ENCODE assay signal across 8 cellular contexts in the genomic region with DNA sequence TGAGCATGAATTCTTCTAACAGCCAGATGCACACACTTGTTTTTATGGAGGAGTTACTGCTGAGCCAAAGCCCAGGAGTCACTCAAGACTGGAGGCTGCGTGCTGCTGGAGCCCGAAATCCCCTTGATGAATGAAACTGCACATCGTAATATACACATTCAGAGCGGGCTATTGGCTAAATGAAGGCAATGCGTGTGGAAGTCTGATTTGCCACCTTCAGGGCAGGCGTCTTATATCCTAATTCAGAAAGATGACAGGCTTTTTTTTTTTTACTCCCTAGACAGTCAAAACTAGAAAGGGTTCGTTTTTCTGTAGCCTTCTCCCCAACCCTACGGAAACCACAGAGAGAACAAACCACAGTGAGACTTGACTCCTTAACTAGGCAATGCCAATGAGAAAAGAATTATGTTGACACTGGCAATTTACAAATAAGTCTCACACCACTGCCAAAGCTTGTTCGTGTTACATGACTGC.
DNase-seq lines count a peak whose midpoint lies in the region; ATAC-seq and TF ChIP-seq lines count a peak whose summit lies in the region.

No MANE protein-coding gene starts in this region.

- H3K79me2 ChIP-seq in mammary epithelial cell (ENCODE audit: insufficient read depth, low read length) = peaks cover 54% of the 10 kb centered on the region

- peaks cover 42% of the 10 kb centered on the region for H3K4me1 Mint-ChIP-seq in T-helper 2 cell treated with Interferon-gamma antibody and Interleukin-4, amounts not matched to agents 5 μg/mL and 100 μg/mL, for 36 hours (ENCODE audit: low read depth)

- H3K4me2 ChIP-seq in mammary epithelial cell (ENCODE audit: insufficient read depth, low read depth, low read length) = peak overlapping the region; percentile 76
- H3K4me2 ChIP-seq in skeletal muscle satellite cell (ENCODE audit: low read length) = peak overlapping the region; percentile 65

- H3K9ac ChIP-seq in mammary epithelial cell (ENCODE audit: insufficient read depth, low read length) = peak overlapping the region; percentile 98
- H3K9ac ChIP-seq in skeletal muscle satellite cell (ENCODE audit: low read depth, low read length) = peak overlapping the region; percentile 78

- TF ChIP-seq CTCF in mammary epithelial cell (conservative IDR thresholded peaks at IDR 0.05 in 1 of 2, IDR thresholded peaks at IDR 0.05 in 1 of 2; ENCODE audit: extremely low read depth in 1 of 2, insufficient read depth in 1 of 2, low read depth in 1 of 2, low read length in 2 of 2) = no peak

- DNase-seq in AG20443 (ENCODE audit: low spot score) = peak; percentile 37
- peak; percentile 85 for DNase-seq in T-helper 2 cell treated with Interferon-gamma antibody and Interleukin-4, amounts not matched to agents 5 μg/mL and 100 μg/mL, for 36 hours (ENCODE audit: low spot score)
- DNase-seq in mammary epithelial cell = peak; percentile 96
- DNase-seq in cerebellum (ENCODE audit: low spot score) = no peak
- DNase-seq in cerebellar cortex (ENCODE audit: low spot score) = no peak

- BruUV-seq in mammary epithelial cell (replicated peaks; lab: Mats Ljungman, UMichigan) = no TSS peak

- peaks cover 46% of the 10 kb centered on the region for H3K36me3 Mint-ChIP-seq in T-helper 2 cell treated with Interferon-gamma antibody and Interleukin-4, amounts not matched to agents 5 μg/mL and 100 μg/mL, for 36 hours (ENCODE audit: low read depth)

- peak overlapping the region; percentile 98 for H3K4me3 Mint-ChIP-seq in T-helper 2 cell treated with Interferon-gamma antibody and Interleukin-4, amounts not matched to agents 5 μg/mL and 100 μg/mL, for 36 hours

- no peaks in the 10 kb centered on the region for H3K9me3 Mint-ChIP-seq in T-helper 2 cell treated with Interferon-gamma antibody and Interleukin-4, amounts not matched to agents 5 μg/mL and 100 μg/mL, for 36 hours

- H3K27ac ChIP-seq in mammary epithelial cell (ENCODE audit: insufficient read depth, low read depth, low read length) = peak overlapping the region; percentile 100

- H3K4me1 ChIP-seq in mammary epithelial cell (ENCODE audit: insufficient read depth, low read length) (peaks cover 34% of the 10 kb centered on the region), skeletal muscle satellite cell (ENCODE audit: control insufficient read depth, insufficient read depth, low read length) (peaks cover 39% of the 10 kb centered on the region)

- H3K9me3 ChIP-seq in mammary epithelial cell (replicated peaks; ENCODE audit: insufficient read depth, low read length) = no peaks in the 10 kb centered on the region
- no peaks in the 10 kb centered on the region for H3K9me3 ChIP-seq in skeletal muscle satellite cell (replicated peaks; ENCODE audit: low read length)

- H3K36me3 ChIP-seq in mammary epithelial cell (ENCODE audit: insufficient read depth, low read length) (peaks cover 3% of the 10 kb centered on the region), skeletal muscle satellite cell (ENCODE audit: insufficient read depth, low read length) (peaks cover 11% of the 10 kb centered on the region)

- CTCF ChIA-PET in mammary epithelial cell (lab: Charles Lee; ENCODE audit: low non-redundant PET) = no interaction called here

- H3K4me3 ChIP-seq in mammary epithelial cell (replicated peaks in 1 of 3; ENCODE audit: insufficient read depth in 1 of 3, low read depth in 2 of 3, low read length in 3 of 3) (peak overlapping the region; percentile 41 to 96 (median 75)), skeletal muscle satellite cell (ENCODE audit: low read length) (peak overlapping the region; percentile 43)

- H3K27me3 Mint-ChIP-seq in T-helper 2 cell treated with Interferon-gamma antibody and Interleukin-4, amounts not matched to agents 5 μg/mL and 100 μg/mL, for 36 hours (ENCODE audit: low read depth) = peaks cover 4% of the 10 kb centered on the region

- peak; percentile 74 for ATAC-seq in GM19351 (IDR thresholded peaks at IDR 0.05; ENCODE audit: unreplicated experiment)
- ATAC-seq in HG03457 (IDR thresholded peaks at IDR 0.05; ENCODE audit: unreplicated experiment) = peak; percentile 61

- dilution Hi-C loops in mammary epithelial cell (cut with HindIII; ENCODE audit: low sequenced_read_pairs) = loop anchor here (5.0 kb wide), 2 partner anchors 36 to 49 kb away; no protein-coding TSS in a partner anchor

- whole genome bisulfite sequencing in mammary epithelial cell (ENCODE audit: low coverage, missing lambda C conversion rate) = 7% methylated on average over 9 of the region's 9 CpGs

- in situ Hi-C loops in mammary epithelial cell (cut with MboI; ENCODE audit: low sequenced_read_pairs in 2 of 2) = loop anchor here in 1 of 2 donors (5.0 kb wide), 1 partner anchor 49 kb away; no protein-coding TSS in a partner anchor

- no peaks in the 10 kb centered on the region for H4K20me1 ChIP-seq in mammary epithelial cell (ENCODE audit: insufficient read depth, low read length)

- peak overlapping the region; percentile 100 for H3K27ac Mint-ChIP-seq in T-helper 2 cell treated with Interferon-gamma antibody and Interleukin-4, amounts not matched to agents 5 μg/mL and 100 μg/mL, for 36 hours

- peak overlapping the region; percentile 5 for H2AFZ ChIP-seq in mammary epithelial cell (ENCODE audit: low read depth, low read length)

- intact Hi-C loops in mammary epithelial cell (cut with micrococcal nuclease) = loop anchor here (2.0 kb wide), 1 partner anchor 36 kb away; no protein-coding TSS in a partner anchor

- H3K27me3 ChIP-seq in mammary epithelial cell (ENCODE audit: insufficient read depth, low read length) (no peaks in the 10 kb centered on the region), skeletal muscle satellite cell (ENCODE audit: control insufficient read depth, insufficient read depth, low read length) (no peaks in the 10 kb centered on the region)

Comparison
In these comparisons a context has a peak if more than half of its experiments do, and no peak if none do; other contexts are left out.
1. DNase-seq: peak in AG20443 (single experiment), T-helper 2 cell treated with Interferon-gamma antibody and Interleukin-4, amounts not matched to agents 5 μg/mL and 100 μg/mL, for 36 hours (single experiment) and mammary epithelial cell (single experiment); none in cerebellum (single experiment) and cerebellar cortex (single experiment).